ENCODE assay signal across 9 cellular contexts in genomic region chr17:41710472-41711090, GRCh38. TPM values are rescaled to one million over a fixed set of nuclear protein-coding genes. Genes with fewer than 3 reads are reported as not detected.
DNase-seq lines count a peak whose midpoint lies in the region; ATAC-seq, FAIRE-seq and TF ChIP-seq lines count a peak whose summit lies in the region.
"Had no signal": no experiment of that assay in that cellular context is flagged by ENCODE, and none has a peak within 500 bp of the region (broad histone marks: within the 10 kb centered on the region; RNA-seq: fewer than 3 reads in every experiment).

No MANE protein-coding gene starts in this region.

- H3K36me3 ChIP-seq in K562 (ENCODE audit: control insufficient read depth, insufficient read depth, low read length) (no peaks in the 10 kb centered on the region), mesendoderm (ENCODE audit: control insufficient read depth, insufficient read depth, low read length) (no peaks in the 10 kb centered on the region)

- H3K4ac ChIP-seq in mesendoderm (ENCODE audit: low read depth, low read length): no peak overlapping the region

- no peak for TF ChIP-seq EP300 in K562 (IDR thresholded peaks at IDR 0.05; ENCODE audit: low read length)

- peak; percentile 14 to 46 for DNase-seq in NCI-H526 (lab: John Stamatoyannopoulos, UW)
- DNase-seq in NCI-H526 treated with DMSO at 0.1 percent for 48 hours (lab: John Stamatoyannopoulos, UW): no peak
- peak; percentile 37 to 94 (median 76) for DNase-seq in NCI-H1417 (lab: John Stamatoyannopoulos, UW)
- peak in 1 of 4 experiments; percentile 36 for DNase-seq in K562 (ENCODE audit: extremely low read depth in 1 of 4, low spot score in 3 of 4)
- DNase-seq in middle frontal gyrus (ENCODE audit: extremely low spot score, low spot score): peak; percentile 67
- no peak for DNase-seq in NOMO-1 (lab: John Stamatoyannopoulos, UW; ENCODE audit: unreplicated experiment in 2 of 2)
- no peak for DNase-seq in mesendoderm
- DNase-seq: activated gamma-delta T cell had no signal

- intact Hi-C loops in K562 (cut with micrococcal nuclease): no loop called here

- TF ChIP-seq CTCF in K562 (IDR thresholded peaks at IDR 0.05 in 2 of 3, conservative IDR thresholded peaks at IDR 0.05 in 1 of 3; ENCODE audit: insufficient read depth in 2 of 3, low read depth in 1 of 3, low read length in 3 of 3): no peak

- no peaks in the 10 kb centered on the region for H3K9me3 ChIP-seq in K562 (replicated peaks; ENCODE audit: control insufficient read depth, insufficient read depth, low read depth, low read length)

- H3K79me2 ChIP-seq in K562 (ENCODE audit: control insufficient read depth, insufficient read depth, low read length) (no peaks in the 10 kb centered on the region), mesendoderm (ENCODE audit: control insufficient read depth, insufficient read depth, low read length) (no peaks in the 10 kb centered on the region)

- no peaks in the 10 kb centered on the region for H3K9me1 ChIP-seq in K562 (ENCODE audit: control insufficient read depth, insufficient read depth, low read length)

- H2BK120ac ChIP-seq in mesendoderm (ENCODE audit: low read depth, low read length): no peak overlapping the region

- no peak overlapping the region for H2BK15ac ChIP-seq in mesendoderm (replicated peaks; ENCODE audit: low read depth)

- no peak overlapping the region for H3K4me2 ChIP-seq in K562 (ENCODE audit: insufficient read depth, low read length)
- no peak overlapping the region for H3K4me2 ChIP-seq in mesendoderm (ENCODE audit: low read length)

- TF ChIP-seq RAD21 in K562 (CRISPR knock-in tag; conservative IDR thresholded peaks at IDR 0.05 in 1 of 2, IDR thresholded peaks at IDR 0.05 in 1 of 2): no peak

- CTCF ChIA-PET in K562 (lab: Yijun Ruan, JAX; ENCODE audit: low intra/inter-chr PET ratio): no interaction called here

- H3K79me1 ChIP-seq in mesendoderm (ENCODE audit: low read length): no peaks in the 10 kb centered on the region

- no peak for ATAC-seq in K562
- ATAC-seq in HG03442 (IDR thresholded peaks at IDR 0.05; ENCODE audit: unreplicated experiment): no peak

- 6% methylated on average over 8 of the region's 8 CpGs for WGBS in K562 (ENCODE audit: insufficient coverage, low coverage, missing lambda C conversion rate)
- no CpG with 5 or more reads among the region's 8 CpGs for WGBS in mesendoderm (ENCODE audit: extremely low coverage, insufficient coverage, low lambda C conversion rate)

- H3K27ac ChIP-seq in K562 (ENCODE audit: extremely low read depth, low read depth, low read length) (no peak overlapping the region), mesendoderm (ENCODE audit: low read depth, low read length) (no peak overlapping the region)

- H2AFZ ChIP-seq in K562 (ENCODE audit: low read depth, low read length): no peak overlapping the region

- H3K27me3 ChIP-seq in K562 (ENCODE audit: control insufficient read depth in 2 of 2, insufficient read depth in 2 of 2, low read length in 2 of 2) (peaks cover 8 to 14% of the 10 kb centered on the region in 2 experiments), mesendoderm (ENCODE audit: insufficient read depth, low read length, poor library complexity) (no peaks in the 10 kb centered on the region)

- no peak overlapping the region for H4K5ac ChIP-seq in mesendoderm (ENCODE audit: low read length)

- FAIRE-seq in K562 (lab: Jason Lieb, UNC): peak; percentile 56

- POLR2A ChIA-PET in K562 (lab: Yijun Ruan, JAX): interaction anchor here (1.0 to 12.4 kb wide), 3 partner anchors 13 to 20 kb away, joined by 3 to 174 read pairs (median 4); partner anchors contain the start of gene EIF1

- no peak overlapping the region for H4K8ac ChIP-seq in mesendoderm (ENCODE audit: low read depth, low read length)

- H3K4me1 ChIP-seq in K562 (replicated peaks in 1 of 2; ENCODE audit: control insufficient read depth in 2 of 2, insufficient read depth in 2 of 2, low read length in 2 of 2): no peaks in the 10 kb centered on the region; a peak in 3 of 5 replicates
- H3K4me1 ChIP-seq in mesendoderm (ENCODE audit: control insufficient read depth, low read depth, low read length): no peaks in the 10 kb centered on the region

- H4K20me1 ChIP-seq in K562 (replicated peaks; ENCODE audit: control insufficient read depth, insufficient read depth, low read length): no peaks in the 10 kb centered on the region

- no peak overlapping the region for H3K4me3 ChIP-seq in K562
- H3K4me3 ChIP-seq in mesendoderm (ENCODE audit: low read length): no peak overlapping the region

- H3K9ac ChIP-seq in K562 (ENCODE audit: insufficient read depth in 1 of 2, low read depth in 2 of 2, low read length in 2 of 2): no peak overlapping the region
- H3K9ac ChIP-seq in mesendoderm (ENCODE audit: low read length): no peak overlapping the region

- no peak overlapping the region for H2AK5ac ChIP-seq in mesendoderm (ENCODE audit: low read length)

- H3K18ac ChIP-seq in mesendoderm (ENCODE audit: low read length): no peak overlapping the region

- in situ Hi-C loops in K562 (cut with MboI): no loop called here

- TF ChIP-seq POLR2A in K562 (conservative IDR thresholded peaks at IDR 0.05): no peak

- H3K56ac ChIP-seq in mesendoderm (ENCODE audit: low read length): no peak overlapping the region

- no peak overlapping the region for H3K23ac ChIP-seq in mesendoderm (ENCODE audit: low read length)

- no TSS peak for BruUV-seq in K562 (replicated peaks; lab: Mats Ljungman, UMichigan)

- H2BK5ac ChIP-seq in mesendoderm (ENCODE audit: low read length): no peak overlapping the region

TF ChIP-seq in K562, 482 proteins besides CTCF, POLR2A, EP300 and RAD21 (continues in another document):
- peak; percentile 78 for TF ChIP-seq C11orf30 (IDR thresholded peaks at IDR 0.05; ENCODE audit: low read depth)

RNA-seq across cellular contexts. Expression of gene GAST, which starts 1.6 kb away (rescaled TPM):
- total RNA-seq in K562 (2011; cell fraction: chromatin; rRNA removed; ENCODE audit: low replicate concordance): not detected in 2 replicates
- not detected in 2 replicates for total RNA-seq in K562 (2011; cell fraction: nucleolus; rRNA removed)
- not detected in 2 replicates for total RNA-seq in K562 (2011; cell fraction: nucleoplasm; rRNA removed)
- total RNA-seq in K562 (2014; rRNA removed): not detected in 2 replicates
- total RNA-seq in K562 (2014; rRNA removed; fragmentation: Illumina TruSeq; extraction: Trizol): not detected in 2 replicates
- not detected in 2 replicates for total RNA-seq in K562 (2015; rRNA removed; fragmentation: Illumina TruSeq; extraction: Trizol)
- total RNA-seq in K562 (2021): not detected in 2 replicates
- not detected in 2 replicates for polyA plus RNA-seq in K562 (2011; rRNA removed)
- not detected in 2 replicates for polyA plus RNA-seq in K562 (2011; cell fraction: cytosol; rRNA removed)
- not detected in 2 replicates for polyA plus RNA-seq in K562 (2011; cell fraction: nucleus; rRNA removed)
- polyA plus RNA-seq in K562 (2012): not detected in 2 replicates
- polyA plus RNA-seq in K562 (2014; fragmentation: Illumina TruSeq; extraction: Trizol): not detected in 2 replicates
- polyA plus RNA-seq in K562 (2014; fragmentation: Nextera tagmentation; extraction: Ambion mirVana): not detected
- polyA plus RNA-seq in K562 (2014; rRNA removed): not detected in 2 replicates
- not detected in 2 replicates for polyA minus RNA-seq in K562 (2011; rRNA and poly(A)+ RNA removed)
- not detected in 2 replicates for polyA minus RNA-seq in K562 (2011; cell fraction: cytosol; rRNA and poly(A)+ RNA removed)
- not detected in 2 replicates for polyA minus RNA-seq in K562 (2011; cell fraction: nucleus; rRNA and poly(A)+ RNA removed)
- polyA plus RNA-seq in mesendoderm (2013, experiment 1 of 2): not detected
- polyA plus RNA-seq in mesendoderm (2013, experiment 2 of 2): not detected

RNA-seq across cellular contexts. Expression of gene EIF1, which starts 21.9 kb away (rescaled TPM):
- total RNA-seq in K562 (2011; cell fraction: chromatin; rRNA removed; ENCODE audit: low replicate concordance): 298 and 342 TPM in 2 replicates
- 197 and 220 TPM in 2 replicates for total RNA-seq in K562 (2011; cell fraction: nucleolus; rRNA removed)
- 315 and 402 TPM in 2 replicates for total RNA-seq in K562 (2011; cell fraction: nucleoplasm; rRNA removed)
- total RNA-seq in K562 (2014; rRNA removed) (81.3 and 85.7 TPM in 2 replicates), K562 (2014; rRNA removed; fragmentation: Illumina TruSeq; extraction: Trizol) (95.4 and 115 TPM in 2 replicates), K562 (2015; rRNA removed; fragmentation: Illumina TruSeq; extraction: Trizol) (67.0 and 77.8 TPM in 2 replicates), K562 (2021) (880 and 965 TPM in 2 replicates)
- polyA plus RNA-seq in K562 (2011; rRNA removed) (255 and 320 TPM in 2 replicates), K562 (2014; fragmentation: Illumina TruSeq; extraction: Trizol) (612 and 683 TPM in 2 replicates), K562 (2014; fragmentation: Nextera tagmentation; extraction: Ambion mirVana) (1,000 to 10,000 TPM; 1,018 to 1,204 TPM), K562 (2014; rRNA removed) (236 and 297 TPM in 2 replicates)
- polyA plus RNA-seq in K562 (2011; cell fraction: cytosol; rRNA removed): 104 and 119 TPM in 2 replicates
- 247 and 265 TPM in 2 replicates for polyA plus RNA-seq in K562 (2011; cell fraction: nucleus; rRNA removed)
- polyA plus RNA-seq in K562 (2012): 675 and 2,132 TPM in 2 replicates
- 97.5 and 123 TPM in 2 replicates for polyA minus RNA-seq in K562 (2011; rRNA and poly(A)+ RNA removed)
- polyA minus RNA-seq in K562 (2011; cell fraction: cytosol; rRNA and poly(A)+ RNA removed): 123 and 125 TPM in 2 replicates
- 139 and 151 TPM in 2 replicates for polyA minus RNA-seq in K562 (2011; cell fraction: nucleus; rRNA and poly(A)+ RNA removed)
- polyA plus RNA-seq in mesendoderm (2013, experiment 1 of 2): 472 TPM
- polyA plus RNA-seq in mesendoderm (2013, experiment 2 of 2): 473 TPM

RNA-seq across cellular contexts. Expression of gene HAP1, which starts 23.9 kb away (rescaled TPM):
- 0.09 TPM in 1 of 2 replicates, not detected in the other for total RNA-seq in K562 (2011; cell fraction: chromatin; rRNA removed; ENCODE audit: low replicate concordance)
- not detected in 2 replicates for total RNA-seq in K562 (2011; cell fraction: nucleolus; rRNA removed)
- not detected in 2 replicates for total RNA-seq in K562 (2011; cell fraction: nucleoplasm; rRNA removed)
- total RNA-seq in K562 (2014; rRNA removed): under 0.01 TPM in 1 of 2 replicates, not detected in the other
- total RNA-seq in K562 (2014; rRNA removed; fragmentation: Illumina TruSeq; extraction: Trizol): not detected in 2 replicates
- total RNA-seq in K562 (2015; rRNA removed; fragmentation: Illumina TruSeq; extraction: Trizol): 0.04 TPM in 1 of 2 replicates, not detected in the other
- 0.09 TPM in 1 of 2 replicates, not detected in the other for total RNA-seq in K562 (2021)
- not detected in 2 replicates for polyA plus RNA-seq in K562 (2011; rRNA removed)
- polyA plus RNA-seq in K562 (2011; cell fraction: cytosol; rRNA removed): 0.04 TPM in 1 of 2 replicates, not detected in the other
- polyA plus RNA-seq in K562 (2011; cell fraction: nucleus; rRNA removed): 0.07 and 0.15 TPM in 2 replicates
- 0.04 TPM in 1 of 2 replicates, not detected in the other for polyA plus RNA-seq in K562 (2012)
- polyA plus RNA-seq in K562 (2014; fragmentation: Illumina TruSeq; extraction: Trizol): not detected in 2 replicates
- not detected for polyA plus RNA-seq in K562 (2014; fragmentation: Nextera tagmentation; extraction: Ambion mirVana)
- polyA plus RNA-seq in K562 (2014; rRNA removed): not detected in 2 replicates
- polyA minus RNA-seq in K562 (2011; rRNA and poly(A)+ RNA removed): not detected in 2 replicates
- not detected in 2 replicates for polyA minus RNA-seq in K562 (2011; cell fraction: cytosol; rRNA and poly(A)+ RNA removed)
- polyA minus RNA-seq in K562 (2011; cell fraction: nucleus; rRNA and poly(A)+ RNA removed): not detected in 2 replicates
- polyA plus RNA-seq in mesendoderm (2013, experiment 1 of 2): 0.67 TPM
- 0.57 TPM for polyA plus RNA-seq in mesendoderm (2013, experiment 2 of 2)

Comparison
In these comparisons a context has a peak if more than half of its experiments do, and no peak if none do; other contexts are left out.
1. DNase-seq: peak in NCI-H526 (2 of 2), NCI-H1417 (3 of 3) and middle frontal gyrus (single experiment); none in NCI-H526 treated with DMSO at 0.1 percent for 48 hours (single experiment), NOMO-1 (0 of 2) and mesendoderm (single experiment).